In the genomic region with DNA sequence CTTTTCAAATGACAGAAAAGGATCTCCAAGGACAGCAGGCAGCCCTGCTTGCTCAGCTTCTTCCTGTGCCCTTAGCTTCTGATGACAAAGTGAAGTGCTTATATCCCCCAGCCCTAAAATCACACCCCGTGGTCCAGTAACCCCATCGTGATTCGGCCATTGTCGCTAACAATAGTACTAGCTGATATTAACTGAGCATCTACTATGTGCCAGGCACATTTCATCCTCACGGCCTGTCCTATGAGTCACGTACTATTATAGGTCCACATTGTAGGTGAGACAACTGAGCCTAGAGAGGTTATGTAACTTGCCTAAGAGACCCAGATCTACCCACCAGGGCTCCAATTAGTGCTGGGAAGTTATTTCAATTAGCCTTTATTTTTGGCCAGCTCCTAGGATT, we compare ENCODE assay signal across 16 cellular contexts. TPM values are rescaled to one million over a fixed set of nuclear protein-coding genes. Genes with fewer than 3 reads are reported as not detected.
DNase-seq lines count a peak whose midpoint lies in the region; ATAC-seq and TF ChIP-seq lines count a peak whose summit lies in the region.
"Had no signal": no experiment of that assay in that cellular context is flagged by ENCODE, and none has a peak within 500 bp of the region (broad histone marks: within the 10 kb centered on the region; RNA-seq: fewer than 3 reads in every experiment).

No MANE protein-coding gene starts in this region.

- peaks cover 5% of the 10 kb centered on the region for H3K4me1 Mint-ChIP-seq in CD4-positive, alpha-beta T cell (ENCODE audit: low read depth)
- H3K4me1 Mint-ChIP-seq in activated naive CD8-positive, alpha-beta T cell treated with anti-CD3 and anti-CD28 coated beads, Interleukin-2, amount 10 ng/mL, durations not matched to agents 7 days and 5 days = peaks cover 24% of the 10 kb centered on the region
- H3K4me1 Mint-ChIP-seq in naive thymus-derived CD8-positive, alpha-beta T cell = peaks cover 0 to 4% (median 3%) of the 10 kb centered on the region in 4 donors

- H3K27me3 Mint-ChIP-seq in CD4-positive, alpha-beta T cell = peaks cover 81% of the 10 kb centered on the region
- H3K27me3 Mint-ChIP-seq in activated naive CD8-positive, alpha-beta T cell treated with anti-CD3 and anti-CD28 coated beads, Interleukin-2, amount 10 ng/mL, durations not matched to agents 7 days and 5 days = peaks cover 71% of the 10 kb centered on the region
- H3K27me3 Mint-ChIP-seq in naive thymus-derived CD8-positive, alpha-beta T cell = peaks cover 30 to 51% (median 47%) of the 10 kb centered on the region in 5 donors

- DNase-seq in CD4-positive, alpha-beta T cell = no peak
- DNase-seq in activated naive CD8-positive, alpha-beta T cell treated with anti-CD3 and anti-CD28 coated beads, Interleukin-2, amount 10 ng/mL, durations not matched to agents 7 days and 5 days = no peak
- DNase-seq in naive thymus-derived CD8-positive, alpha-beta T cell = no peak
- DNase-seq in cerebellar nuclear complex (lab: John Stamatoyannopoulos, UW) = no peak
- DNase-seq: dermis blood vessel endothelial cell, kidney, NCI-H1048, NCI-H226, PC-3, sigmoid colon, SW 1271 had no signal

- peak overlapping the region; percentile 61; the same call in 1 of the 2 replicates for H3K9ac ChIP-seq in ES-I3 (ENCODE audit: low read depth, low read length)

- CTCF ChIA-PET in CD4-positive, alpha-beta T cell (lab: Charles Lee) = interaction anchor here (1.5 kb wide), 1 partner anchor 12 kb away, joined by 3 read pairs; no protein-coding TSS in a partner anchor

- no peak for TF ChIP-seq CTCF in CD4-positive, alpha-beta T cell (IDR thresholded peaks at IDR 0.05)

- no peak overlapping the region for H3K27ac ChIP-seq in CD4-positive, alpha-beta T cell (ENCODE audit: low read depth, low read length)

- H3K36me3 ChIP-seq in ES-I3 (ENCODE audit: insufficient read depth, low read length) = no peaks in the 10 kb centered on the region
- H3K36me3 ChIP-seq: sigmoid colon had no signal

- peaks cover 55% of the 10 kb centered on the region for H3K27me3 ChIP-seq in CD4-positive, alpha-beta T cell (ENCODE audit: control insufficient read depth, insufficient read depth, low read length)

- no peak overlapping the region for H3K27ac Mint-ChIP-seq in CD4-positive, alpha-beta T cell
- H3K27ac Mint-ChIP-seq in activated naive CD8-positive, alpha-beta T cell treated with anti-CD3 and anti-CD28 coated beads, Interleukin-2, amount 10 ng/mL, durations not matched to agents 7 days and 5 days = peak overlapping the region; percentile 43
- H3K27ac Mint-ChIP-seq in naive thymus-derived CD8-positive, alpha-beta T cell = peak overlapping the region in 1 of 10 donors; percentile 34

- H3K9me3 Mint-ChIP-seq in CD4-positive, alpha-beta T cell = no peaks in the 10 kb centered on the region
- H3K9me3 Mint-ChIP-seq in activated naive CD8-positive, alpha-beta T cell treated with anti-CD3 and anti-CD28 coated beads, Interleukin-2, amount 10 ng/mL, durations not matched to agents 7 days and 5 days = no peaks in the 10 kb centered on the region
- H3K9me3 Mint-ChIP-seq in naive thymus-derived CD8-positive, alpha-beta T cell = no peaks in the 10 kb centered on the region

- H3K9me3 ChIP-seq in CD4-positive, alpha-beta T cell (ENCODE audit: control insufficient read depth, low read length) = no peaks in the 10 kb centered on the region
- H3K9me3 ChIP-seq in ES-I3 (ENCODE audit: control insufficient read depth, insufficient read depth, low read length) = no peaks in the 10 kb centered on the region
- H3K9me3 ChIP-seq: sigmoid colon had no signal

- intact Hi-C loops in CD4-positive, alpha-beta T cell (cut with DNase I, micrococcal nuclease) = loop anchor here (5.0 kb wide), 3 partner anchors 256 to 511 kb away; partner anchors contain the start of genes ATP5MG (in 1 of the 2) and IFT46 (in 1 of the 2)

- H3K36me3 Mint-ChIP-seq in CD4-positive, alpha-beta T cell (ENCODE audit: low read depth) = no peaks in the 10 kb centered on the region
- no peaks in the 10 kb centered on the region for H3K36me3 Mint-ChIP-seq in activated naive CD8-positive, alpha-beta T cell treated with anti-CD3 and anti-CD28 coated beads, Interleukin-2, amount 10 ng/mL, durations not matched to agents 7 days and 5 days
- no peaks in the 10 kb centered on the region for H3K36me3 Mint-ChIP-seq in naive thymus-derived CD8-positive, alpha-beta T cell

- H3K4me1 ChIP-seq in ES-I3 (ENCODE audit: insufficient read depth, low read length) = peaks cover 6% of the 10 kb centered on the region

- POLR2A ChIA-PET in CD4-positive, alpha-beta T cell (lab: Charles Lee) = no interaction called here
- POLR2A ChIA-PET in activated naive CD8-positive, alpha-beta T cell treated with anti-CD3 and anti-CD28 coated beads, Interleukin-2, amount 10 ng/mL, durations not matched to agents 7 days and 5 days (lab: Charles Lee) = interaction anchor here (1.1 kb wide), 1 partner anchor 342 kb away, joined by 3 read pairs; no protein-coding TSS in a partner anchor
- POLR2A ChIA-PET in naive thymus-derived CD8-positive, alpha-beta T cell (lab: Charles Lee) = no interaction called here

- H3K4me3 Mint-ChIP-seq in CD4-positive, alpha-beta T cell = peak overlapping the region; percentile 84
- H3K4me3 Mint-ChIP-seq in activated naive CD8-positive, alpha-beta T cell treated with anti-CD3 and anti-CD28 coated beads, Interleukin-2, amount 10 ng/mL, durations not matched to agents 7 days and 5 days = peak overlapping the region; percentile 76
- peak overlapping the region; percentile 72 to 88 (median 84) for H3K4me3 Mint-ChIP-seq in naive thymus-derived CD8-positive, alpha-beta T cell

- no peak for ATAC-seq in CD4-positive, alpha-beta T cell (ENCODE audit: poor library complexity)
- ATAC-seq in activated naive CD8-positive, alpha-beta T cell treated with anti-CD3 and anti-CD28 coated beads, Interleukin-2, amount 10 ng/mL, durations not matched to agents 7 days and 5 days (ENCODE audit: low read depth) = no peak
- no peak for ATAC-seq in naive thymus-derived CD8-positive, alpha-beta T cell
- ATAC-seq in GM19328 (IDR thresholded peaks at IDR 0.05; ENCODE audit: unreplicated experiment) (no peak), HG03196 (IDR thresholded peaks at IDR 0.05; ENCODE audit: unreplicated experiment) (no peak)

RNA-seq across cellular contexts. Expression of gene SCN4B, which starts 6.1 kb away (rescaled TPM):
- not detected for total RNA-seq in CD4-positive, alpha-beta T cell
- under 1 TPM in 1 of 2 experiments, not detected in 1; 0.17 TPM for total RNA-seq in activated naive CD8-positive, alpha-beta T cell treated with anti-CD3 and anti-CD28 coated beads, Interleukin-2, amount 10 ng/mL, durations not matched to agents 7 days and 5 days
- not detected for total RNA-seq in naive thymus-derived CD8-positive, alpha-beta T cell
- not detected for polyA plus RNA-seq in naive thymus-derived CD8-positive, alpha-beta T cell
- total RNA-seq: dermis blood vessel endothelial cell, fibroblast of villous mesenchyme, PC-3 had no signal

RNA-seq across cellular contexts. Expression of gene SCN2B, which starts 29.9 kb away (rescaled TPM):
- not detected for total RNA-seq in CD4-positive, alpha-beta T cell
- not detected for total RNA-seq in activated naive CD8-positive, alpha-beta T cell treated with anti-CD3 and anti-CD28 coated beads, Interleukin-2, amount 10 ng/mL, durations not matched to agents 7 days and 5 days
- total RNA-seq in naive thymus-derived CD8-positive, alpha-beta T cell = not detected
- polyA plus RNA-seq in naive thymus-derived CD8-positive, alpha-beta T cell = not detected
- total RNA-seq: fibroblast of villous mesenchyme, PC-3 had no signal

RNA-seq across cellular contexts. Expression of gene SMIM35, which starts 59.8 kb away (rescaled TPM):
- total RNA-seq in CD4-positive, alpha-beta T cell = under 1 TPM; 0.06 to 0.08 TPM
- total RNA-seq in activated naive CD8-positive, alpha-beta T cell treated with anti-CD3 and anti-CD28 coated beads, Interleukin-2, amount 10 ng/mL, durations not matched to agents 7 days and 5 days = 1 to 10 TPM; 3.0 to 3.1 TPM
- total RNA-seq in naive thymus-derived CD8-positive, alpha-beta T cell = under 1 TPM; 0.70 to 0.91 TPM
- under 1 TPM; 0.15 to 0.68 (median 0.60) TPM for polyA plus RNA-seq in naive thymus-derived CD8-positive, alpha-beta T cell
- total RNA-seq: dermis blood vessel endothelial cell, fibroblast of villous mesenchyme, kidney, PC-3, sigmoid colon, subcutaneous adipose tissue had no signal
